8 cellular contexts compared by ENCODE assay signal in the genomic region with DNA sequence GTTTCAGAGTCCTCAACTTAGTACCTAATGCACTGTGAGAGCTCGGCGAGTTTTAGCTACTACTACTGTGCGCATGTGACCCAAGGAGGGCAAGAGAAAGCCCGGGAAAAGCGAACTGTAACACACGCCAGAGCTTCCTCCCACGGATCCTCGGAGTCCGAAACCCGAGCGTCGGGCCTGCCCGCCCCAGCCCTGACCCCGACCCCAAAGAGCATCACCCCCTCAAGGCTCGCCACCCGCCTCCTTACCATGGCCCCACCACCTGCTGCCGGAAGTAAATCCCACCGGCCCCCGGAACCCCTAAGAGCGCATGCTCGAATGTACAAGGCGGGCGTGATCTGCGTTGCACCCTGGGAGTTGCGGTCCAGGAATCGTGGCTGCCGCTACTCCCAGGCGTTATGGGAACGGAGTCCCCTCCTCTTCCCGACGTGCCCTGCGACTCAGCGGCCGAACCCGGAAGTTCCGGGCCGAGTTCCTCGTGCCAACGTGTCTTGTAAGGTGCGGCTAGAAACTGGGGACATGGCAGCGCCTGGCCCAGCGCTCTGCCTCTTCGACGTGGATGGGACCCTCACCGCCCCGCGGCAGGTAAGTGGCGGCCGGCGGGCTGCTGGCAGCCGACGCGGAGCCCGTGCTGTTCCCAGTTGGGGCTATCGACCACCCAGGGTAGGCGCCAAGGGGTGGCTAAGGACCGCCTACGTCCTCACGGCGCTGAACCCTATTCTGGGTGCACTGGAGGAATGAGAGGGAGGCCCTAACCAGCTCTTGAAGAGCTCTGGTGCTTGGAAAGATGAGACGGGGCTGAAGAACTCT. TPM values are rescaled to one million over a fixed set of nuclear protein-coding genes. Genes with fewer than 3 reads are reported as not detected.
DNase-seq lines count a peak whose midpoint lies in the region; ATAC-seq, FAIRE-seq and TF ChIP-seq lines count a peak whose summit lies in the region.

A gene (plus strand): TSS at position 476 of the 810 bp plus-strand sequence. CDS start 44 bp downstream, at position 520.
A gene with protein sequence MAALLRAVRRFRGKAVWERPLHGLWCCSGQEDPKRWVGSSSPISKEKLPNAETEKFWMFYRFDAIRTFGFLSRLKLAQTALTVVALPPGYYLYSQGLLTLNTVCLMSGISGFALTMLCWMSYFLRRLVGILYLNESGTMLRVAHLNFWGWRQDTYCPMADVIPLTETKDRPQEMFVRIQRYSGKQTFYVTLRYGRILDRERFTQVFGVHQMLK (minus strand): TSS at position 276 of the 810 bp plus-strand sequence. CDS start 25 bp downstream, at position 251.

- intact Hi-C loops in esophagus squamous epithelium (cut with DNase I), result loop anchor here (5.0 to 10.0 kb wide), 2 partner anchors 77 to 125 kb away; a partner anchor contains a TSS

- no peaks in the 10 kb centered on the region for H3K27me3 Mint-ChIP-seq in activated T-cell treated with anti-CD3 and anti-CD28 coated beads, Interleukin-2, amount 50 U/mL, for 72 hours (ENCODE audit: low read depth)

- H2AFZ ChIP-seq in GM23248 (peak within 1 kb of the TSS; percentile 87), Karpas-422 (ENCODE audit: low read length) (peak within 1 kb of the TSS; percentile 53; the same call in 1 of the 2 replicates)

- peak within 1 kb of the TSS; percentile 90 to 95 for H3K4me3 Mint-ChIP-seq in activated T-cell treated with anti-CD3 and anti-CD28 coated beads, Interleukin-2, amount 50 U/mL, for 72 hours

- DNase-seq in GM23248, result peak; percentile 99
- DNase-seq in Karpas-422, result peak; percentile 99
- DNase-seq in RCC 7860 (ENCODE audit: low spot score), result peak; percentile 91
- peak; percentile 94 to 96 for DNase-seq in activated T-cell treated with anti-CD3 and anti-CD28 coated beads, Interleukin-2, amount 50 U/mL, for 72 hours
- peak; percentile 89 for DNase-seq in esophagus squamous epithelium (lab: John Stamatoyannopoulos, UW)
- peak; percentile 97 for DNase-seq in myocyte (ENCODE audit: low read depth)
- peak; percentile 93 to 96 for DNase-seq in stimulated activated CD8-positive, alpha-beta memory T cell treated with anti-CD3 and anti-CD28 coated beads, Interleukin-7, amount 100 ng/mL, for 4 hours (ENCODE audit: low read depth in 2 of 2)

- TF ChIP-seq CTCF in DOHH2 (IDR thresholded peaks at IDR 0.05; ENCODE audit: low read depth, low read length, poor library complexity, severe bottlenecking), result no peak
- peak in 1 of 6 experiments; percentile 9 for TF ChIP-seq CTCF in esophagus squamous epithelium (IDR thresholded peaks at IDR 0.05)

- peaks cover 6 to 16% of the 10 kb centered on the region in 2 donors for H3K36me3 Mint-ChIP-seq in activated T-cell treated with anti-CD3 and anti-CD28 coated beads, Interleukin-2, amount 50 U/mL, for 72 hours (ENCODE audit: insufficient read depth in 2 of 2)

- H3K79me2 ChIP-seq in DOHH2 (ENCODE audit: control insufficient read depth, low read length), result peaks cover 88% of the 10 kb centered on the region
- H3K79me2 ChIP-seq in GM23248 (ENCODE audit: insufficient read depth), result peaks cover 84% of the 10 kb centered on the region
- H3K79me2 ChIP-seq in Karpas-422 (ENCODE audit: low read length), result peaks cover 60% of the 10 kb centered on the region

- WGBS in GM23248 (ENCODE audit: low coverage in 1 of 2, low lambda C conversion rate in 2 of 2, missing lambda C conversion rate in 2 of 2), 2 experiments, result 1% methylated on average over 44 to 61 of the region's 61 CpGs
- 1% methylated on average over 14 to 28 of the region's 61 CpGs for WGBS in esophagus squamous epithelium, 2 donors

- in situ Hi-C loops in GM23248 (cut with MboI), result loop anchor here (10.0 kb wide), 1 partner anchor 223 kb away; no protein-coding TSS in a partner anchor

- H3K4me1 ChIP-seq in DOHH2 (ENCODE audit: control insufficient read depth, low read length) (peaks cover 35% of the 10 kb centered on the region), GM23248 (ENCODE audit: insufficient read depth) (peaks cover 29% of the 10 kb centered on the region), Karpas-422 (ENCODE audit: low read length) (peaks cover 24% of the 10 kb centered on the region), esophagus squamous epithelium (peaks cover 19 to 46% (median 24%) of the 10 kb centered on the region in 3 donors)

- H3K9ac ChIP-seq in GM23248, result peak within 1 kb of the TSS; percentile 100
- peak within 1 kb of the TSS; percentile 91 for H3K9ac ChIP-seq in Karpas-422 (ENCODE audit: low read length)

- H3K4me2 ChIP-seq in DOHH2 (ENCODE audit: low read length) (peak within 1 kb of the TSS; percentile 98), GM23248 (ENCODE audit: unreplicated experiment) (peak within 1 kb of the TSS; percentile 95), Karpas-422 (ENCODE audit: low read depth, low read length, poor library complexity, severe bottlenecking) (peak within 1 kb of the TSS; percentile 87)

- peak; percentile 95 for ATAC-seq in activated T-cell treated with anti-CD3 and anti-CD28 coated beads, Interleukin-2, amount 50 U/mL, for 72 hours (replicated peaks in 1 of 2)

- H3K36me3 ChIP-seq in DOHH2 (ENCODE audit: control insufficient read depth, low read length), result peaks cover 62% of the 10 kb centered on the region
- peaks cover 16% of the 10 kb centered on the region; the same call in 1 of the 2 replicates for H3K36me3 ChIP-seq in GM23248 (ENCODE audit: low read depth)
- peaks cover 4% of the 10 kb centered on the region; the same call in 1 of the 2 replicates for H3K36me3 ChIP-seq in Karpas-422 (ENCODE audit: insufficient read depth, low read length)
- H3K36me3 ChIP-seq in esophagus squamous epithelium, result peaks cover 8 to 27% (median 8%) of the 10 kb centered on the region in 3 donors

- H3K27ac Mint-ChIP-seq in activated T-cell treated with anti-CD3 and anti-CD28 coated beads, Interleukin-2, amount 50 U/mL, for 72 hours, result peak within 1 kb of the TSS; percentile 95

- H4K20me1 ChIP-seq in DOHH2 (ENCODE audit: control insufficient read depth, insufficient read depth, low read depth, low read length) (peaks cover 19% of the 10 kb centered on the region), GM23248 (ENCODE audit: insufficient read depth) (no peaks in the 10 kb centered on the region; the same call in 1 of the 2 replicates), Karpas-422 (ENCODE audit: insufficient read depth, low read depth, low read length) (peaks cover 9% of the 10 kb centered on the region)

- peak; percentile 84 for FAIRE-seq in RCC 7860 (lab: Jason Lieb, UNC)

- H3K4me3 ChIP-seq in DOHH2 (ENCODE audit: low read length) (peak within 1 kb of the TSS; percentile 95), GM23248 (peak within 1 kb of the TSS; percentile 97), Karpas-422 (ENCODE audit: low read length) (peak within 1 kb of the TSS; percentile 74), esophagus squamous epithelium (peak within 1 kb of the TSS; percentile 64 to 99 (median 80))

- H3F3A ChIP-seq in DOHH2 (ENCODE audit: control insufficient read depth, insufficient read depth), result no peaks in the 10 kb centered on the region
- no peaks in the 10 kb centered on the region; the same call in 1 of the 2 replicates for H3F3A ChIP-seq in GM23248 (ENCODE audit: insufficient read depth)

- H3K4me1 Mint-ChIP-seq in activated T-cell treated with anti-CD3 and anti-CD28 coated beads, Interleukin-2, amount 50 U/mL, for 72 hours (ENCODE audit: low read depth), result peaks cover 51% of the 10 kb centered on the region

- H3K27ac ChIP-seq in DOHH2 (ENCODE audit: low read depth, low read length), result peak within 1 kb of the TSS; percentile 39
- H3K27ac ChIP-seq in GM23248, result peak within 1 kb of the TSS; percentile 98
- H3K27ac ChIP-seq in Karpas-422 (ENCODE audit: low read length), result peak within 1 kb of the TSS; percentile 41; the same call in 1 of the 2 replicates
- H3K27ac ChIP-seq in esophagus squamous epithelium, result peak within 1 kb of the TSS; percentile 76 to 93 (median 90)

- peak in 1 of 4 donors; percentile 50 for TF ChIP-seq POLR2A in esophagus squamous epithelium (IDR thresholded peaks at IDR 0.05)

- H3K27me3 ChIP-seq in DOHH2 (ENCODE audit: control insufficient read depth, low read length) (no peaks in the 10 kb centered on the region), GM23248 (replicated peaks; ENCODE audit: insufficient read depth) (no peaks in the 10 kb centered on the region), Karpas-422 (ENCODE audit: low read length) (no peaks in the 10 kb centered on the region), esophagus squamous epithelium (no peaks in the 10 kb centered on the region)

- no peaks in the 10 kb centered on the region for H3K9me3 ChIP-seq in DOHH2 (ENCODE audit: control insufficient read depth, insufficient read depth, low read length)
- H3K9me3 ChIP-seq in GM23248 (ENCODE audit: low read depth), result no peaks in the 10 kb centered on the region
- no peaks in the 10 kb centered on the region for H3K9me3 ChIP-seq in Karpas-422 (ENCODE audit: low read length)
- no peaks in the 10 kb centered on the region for H3K9me3 ChIP-seq in esophagus squamous epithelium

- H3K9me2 ChIP-seq in DOHH2 (replicated peaks; ENCODE audit: control insufficient read depth, low read length) (no peaks in the 10 kb centered on the region), GM23248 (ENCODE audit: insufficient read depth) (no peaks in the 10 kb centered on the region), Karpas-422 (replicated peaks; ENCODE audit: insufficient read depth, low read length) (no peaks in the 10 kb centered on the region)

- H3K9me3 Mint-ChIP-seq in activated T-cell treated with anti-CD3 and anti-CD28 coated beads, Interleukin-2, amount 50 U/mL, for 72 hours, result no peaks in the 10 kb centered on the region

RNA-seq across cellular contexts. Expression of the first gene that starts in this region (rescaled TPM):
- total RNA-seq in GM23248 (2014; rRNA removed; shearing (Covaris generic)), result 39.6 and 61.6 TPM in 2 replicates
- polyA plus RNA-seq in GM23248 (2016; fragmentation: Nextera tagmentation; extraction: Ambion mirVana), result 45.7 and 46.4 TPM in 2 replicates
- 26.5 and 27.1 TPM in 2 replicates for total RNA-seq in Karpas-422 (2014; rRNA removed; shearing (Covaris generic); ENCODE audit: low replicate concordance)
- 10 to 100 TPM; 32.8 to 33.7 TPM for total RNA-seq in activated T-cell treated with anti-CD3 and anti-CD28 coated beads, Interleukin-2, amount 50 U/mL, for 72 hours
- 10 to 100 TPM; 36.3 to 54.3 (median 41.4) TPM for total RNA-seq in esophagus squamous epithelium
- total RNA-seq in myocyte, result 19.8 and 30.8 TPM in 2 replicates
- polyA plus RNA-seq in myocyte (2012), result 34.3 TPM

RNA-seq across cellular contexts. Expression of the second gene that starts in this region (rescaled TPM):
- total RNA-seq in GM23248 (2014; rRNA removed; shearing (Covaris generic)), result 2.0 and 4.9 TPM in 2 replicates
- 10.8 and 12.1 TPM in 2 replicates for polyA plus RNA-seq in GM23248 (2016; fragmentation: Nextera tagmentation; extraction: Ambion mirVana)
- total RNA-seq in Karpas-422 (2014; rRNA removed; shearing (Covaris generic); ENCODE audit: low replicate concordance), result 4.9 and 8.1 TPM in 2 replicates
- 10 to 100 TPM; 15.0 to 20.6 TPM for total RNA-seq in activated T-cell treated with anti-CD3 and anti-CD28 coated beads, Interleukin-2, amount 50 U/mL, for 72 hours
- total RNA-seq in esophagus squamous epithelium (1 to 10 TPM; 3.6 to 9.7 (median 8.6) TPM), myocyte (3.8 and 5.9 TPM in 2 replicates)
- 12.2 TPM for polyA plus RNA-seq in myocyte (2012)

Comparison
In these comparisons a context has a peak if more than half of its experiments do, and no peak if none do; other contexts are left out.
1. Peak in every context shown above with its lines: DNase-seq, ATAC-seq, H3K4me3 ChIP-seq and H3K27ac ChIP-seq.
2. H3K27ac ChIP-seq: peak in every context shown above with its lines; median percentile 98 in GM23248; 90 in esophagus squamous epithelium; 41 in Karpas-422; 39 in DOHH2.